8 cellular contexts compared by ENCODE assay signal in genomic region chr9:130693101-130693425, GRCh38. TPM values are rescaled to one million over a fixed set of nuclear protein-coding genes. Genes with fewer than 3 reads are reported as not detected.
DNase-seq lines count a peak whose midpoint lies in the region; ATAC-seq and TF ChIP-seq lines count a peak whose summit lies in the region.

No MANE protein-coding gene starts in this region.

- peaks cover 28% of the 10 kb centered on the region for H3K36me3 Mint-ChIP-seq in nephron progenitor cell (ENCODE audit: low read depth)

- H3K27me3 ChIP-seq in BLaER1 treated with 17β-estradiol and CSF1 and Interleukin-3, amounts not matched to agents 10 nM and 100 nM = no peaks in the 10 kb centered on the region
- H3K27me3 ChIP-seq in KMS-11 (ENCODE audit: insufficient read depth, low read depth) (no peaks in the 10 kb centered on the region), ectodermal cell (ENCODE audit: control insufficient read depth, insufficient read depth, low read length, poor library complexity, severe bottlenecking) (no peaks in the 10 kb centered on the region)

- WGBS in ectodermal cell, 2 experiments = 29 to 30% methylated on average over 8 of the region's 8 CpGs

- peak overlapping the region; percentile 97 for H3K4me3 Mint-ChIP-seq in nephron progenitor cell

- peaks cover 18 to 34% (median 30%) of the 10 kb centered on the region in 10 experiments for H3K4me1 ChIP-seq in BLaER1 treated with 17β-estradiol and CSF1 and Interleukin-3, amounts not matched to agents 10 nM and 100 nM
- H3K4me1 ChIP-seq in KMS-11 (ENCODE audit: low read depth, poor library complexity, severe bottlenecking) = peaks cover 33% of the 10 kb centered on the region
- H3K4me1 ChIP-seq in ectodermal cell (ENCODE audit: control insufficient read depth, insufficient read depth, low read length) = peaks cover 23% of the 10 kb centered on the region

- TF ChIP-seq CTCF in KMS-11 (conservative IDR thresholded peaks at IDR 0.05; ENCODE audit: low read depth, low read length) (no peak), nephron progenitor cell (IDR thresholded peaks at IDR 0.05) (no peak)

- peak overlapping the region; percentile 23 for H3K27ac Mint-ChIP-seq in nephron progenitor cell

- ATAC-seq in HG03139 (IDR thresholded peaks at IDR 0.05; ENCODE audit: unreplicated experiment) = no peak

- H4K20me1 ChIP-seq in BLaER1 treated with 17β-estradiol and CSF1 and Interleukin-3, amounts not matched to agents 10 nM and 100 nM = peaks cover 0 to 40% (median 36%) of the 10 kb centered on the region in 11 experiments; a peak in 17 of 22 replicates
- no peaks in the 10 kb centered on the region for H4K20me1 ChIP-seq in KMS-11 (ENCODE audit: insufficient read depth)

- DNase-seq in nephron progenitor cell = no peak
- no peak for DNase-seq in NCI-H2227 (lab: John Stamatoyannopoulos, UW; ENCODE audit: unreplicated experiment)
- DNase-seq in islet precursor cell = no peak
- DNase-seq in SKM-1 (lab: John Stamatoyannopoulos, UW; ENCODE audit: unreplicated experiment) = no peak

- peaks cover 0 to 7% (median 6%) of the 10 kb centered on the region in 11 experiments; a peak in 16 of 22 replicates for H3K9me3 ChIP-seq in BLaER1 treated with 17β-estradiol and CSF1 and Interleukin-3, amounts not matched to agents 10 nM and 100 nM (replicated peaks in 1 of 11)
- H3K9me3 ChIP-seq in ectodermal cell (ENCODE audit: control insufficient read depth, low read length) = no peaks in the 10 kb centered on the region

- H3K4me2 ChIP-seq in BLaER1 treated with 17β-estradiol and CSF1 and Interleukin-3, amounts not matched to agents 10 nM and 100 nM = peak overlapping the region; percentile 63 to 91 (median 76)
- peak overlapping the region; percentile 79 for H3K4me2 ChIP-seq in KMS-11

- H3K36me3 ChIP-seq in BLaER1 treated with 17β-estradiol and CSF1 and Interleukin-3, amounts not matched to agents 10 nM and 100 nM = peaks cover 25 to 34% (median 32%) of the 10 kb centered on the region in 11 experiments
- H3K36me3 ChIP-seq in KMS-11 (ENCODE audit: insufficient read depth) = peaks cover 1% of the 10 kb centered on the region; the same call in 1 of the 2 replicates
- H3K36me3 ChIP-seq in ectodermal cell (ENCODE audit: control insufficient read depth, insufficient read depth, low read length) = peaks cover 18% of the 10 kb centered on the region

- peaks cover 42% of the 10 kb centered on the region for H3K79me2 ChIP-seq in KMS-11 (ENCODE audit: insufficient read depth, low read depth)

- H3K4me3 ChIP-seq in BLaER1 treated with 17β-estradiol and CSF1 and Interleukin-3, amounts not matched to agents 10 nM and 100 nM = peak overlapping the region; percentile 69 to 98 (median 87)
- no peak overlapping the region for H3K4me3 ChIP-seq in KMS-11 (IDR thresholded peaks at IDR 0.05; ENCODE audit: insufficient read depth, low read depth, low read length)
- peak overlapping the region; percentile 94 for H3K4me3 ChIP-seq in ectodermal cell (ENCODE audit: insufficient read depth, low read depth, low read length)

- peaks cover 7% of the 10 kb centered on the region for H3K27me3 Mint-ChIP-seq in nephron progenitor cell (ENCODE audit: low read depth, poor library complexity)

- H3K9me3 Mint-ChIP-seq in nephron progenitor cell = no peaks in the 10 kb centered on the region

- peak overlapping the region; percentile 100 for H2AFZ ChIP-seq in KMS-11 (ENCODE audit: low read depth)

- H3K9ac ChIP-seq in BLaER1 treated with 17β-estradiol and CSF1 and Interleukin-3, amounts not matched to agents 10 nM and 100 nM = peak overlapping the region; percentile 58 to 96 (median 92); a peak in 21 of 22 replicates
- peak overlapping the region; percentile 82; the same call in 1 of the 2 replicates for H3K9ac ChIP-seq in KMS-11

- H3K27ac ChIP-seq in BLaER1 treated with 17β-estradiol and CSF1 and Interleukin-3, amounts not matched to agents 10 nM and 100 nM = peak overlapping the region; percentile 40 to 95 (median 89); a peak in 21 of 22 replicates
- H3K27ac ChIP-seq in KMS-11 (no peak overlapping the region), ectodermal cell (ENCODE audit: insufficient read depth, low read depth, low read length, poor library complexity, severe bottlenecking) (no peak overlapping the region)

- H3K4me1 Mint-ChIP-seq in nephron progenitor cell = peaks cover 76% of the 10 kb centered on the region

RNA-seq across cellular contexts. Expression of gene EXOSC2, which starts 0.5 kb away (rescaled TPM):
- 70.7 TPM for polyA plus RNA-seq in ectodermal cell (2013, experiment 1 of 4)
- 77.3 TPM for polyA plus RNA-seq in ectodermal cell (2013, experiment 2 of 4)
- polyA plus RNA-seq in ectodermal cell (2013, experiment 3 of 4) = 50.3 TPM
- 50.3 TPM for polyA plus RNA-seq in ectodermal cell (2013, experiment 4 of 4)

RNA-seq across cellular contexts. Expression of gene PRDM12, which starts 28.7 kb away (rescaled TPM):
- 1.0 TPM for polyA plus RNA-seq in ectodermal cell (2013, experiment 1 of 4)
- 2.5 TPM for polyA plus RNA-seq in ectodermal cell (2013, experiment 2 of 4)
- 1.4 TPM for polyA plus RNA-seq in ectodermal cell (2013, experiment 3 of 4)
- 2.4 TPM for polyA plus RNA-seq in ectodermal cell (2013, experiment 4 of 4)

Comparison
In these comparisons a context has a peak if more than half of its experiments do, and no peak if none do; other contexts are left out.
1. H3K27ac ChIP-seq: peak in BLaER1 treated with 17β-estradiol and CSF1 and Interleukin-3, amounts not matched to agents 10 nM and 100 nM (11 of 11); none in KMS-11 (single experiment) and ectodermal cell (single experiment).